1 cellular context compared by ENCODE assay signal in the genomic region with DNA sequence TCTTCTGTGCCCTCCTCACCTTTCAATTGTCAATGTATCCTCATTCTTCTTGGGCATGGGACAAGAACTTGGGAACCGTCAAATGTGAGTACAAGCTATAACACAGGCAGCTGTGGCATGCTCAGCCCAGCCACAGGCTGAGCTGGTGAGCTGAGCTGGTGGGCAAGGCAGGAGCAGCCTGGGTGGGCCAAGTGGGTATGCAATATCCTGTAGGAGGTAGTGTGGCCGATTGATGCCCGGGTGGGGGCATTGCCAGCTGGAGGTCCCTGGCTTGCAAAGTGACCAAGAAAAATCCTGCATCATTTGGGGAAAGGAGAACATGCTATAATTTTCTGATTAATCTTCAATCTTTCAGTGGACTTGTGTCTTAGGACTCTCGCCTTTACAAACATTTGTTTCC.
TF ChIP-seq lines count a peak whose summit lies in the region.

No MANE protein-coding gene starts in this region.

TF ChIP-seq in GM23338, 12 proteins besides CTCF, POLR2A, EP300 and RAD21 (continued from another document):
- TF ChIP-seq, protein P1, sequence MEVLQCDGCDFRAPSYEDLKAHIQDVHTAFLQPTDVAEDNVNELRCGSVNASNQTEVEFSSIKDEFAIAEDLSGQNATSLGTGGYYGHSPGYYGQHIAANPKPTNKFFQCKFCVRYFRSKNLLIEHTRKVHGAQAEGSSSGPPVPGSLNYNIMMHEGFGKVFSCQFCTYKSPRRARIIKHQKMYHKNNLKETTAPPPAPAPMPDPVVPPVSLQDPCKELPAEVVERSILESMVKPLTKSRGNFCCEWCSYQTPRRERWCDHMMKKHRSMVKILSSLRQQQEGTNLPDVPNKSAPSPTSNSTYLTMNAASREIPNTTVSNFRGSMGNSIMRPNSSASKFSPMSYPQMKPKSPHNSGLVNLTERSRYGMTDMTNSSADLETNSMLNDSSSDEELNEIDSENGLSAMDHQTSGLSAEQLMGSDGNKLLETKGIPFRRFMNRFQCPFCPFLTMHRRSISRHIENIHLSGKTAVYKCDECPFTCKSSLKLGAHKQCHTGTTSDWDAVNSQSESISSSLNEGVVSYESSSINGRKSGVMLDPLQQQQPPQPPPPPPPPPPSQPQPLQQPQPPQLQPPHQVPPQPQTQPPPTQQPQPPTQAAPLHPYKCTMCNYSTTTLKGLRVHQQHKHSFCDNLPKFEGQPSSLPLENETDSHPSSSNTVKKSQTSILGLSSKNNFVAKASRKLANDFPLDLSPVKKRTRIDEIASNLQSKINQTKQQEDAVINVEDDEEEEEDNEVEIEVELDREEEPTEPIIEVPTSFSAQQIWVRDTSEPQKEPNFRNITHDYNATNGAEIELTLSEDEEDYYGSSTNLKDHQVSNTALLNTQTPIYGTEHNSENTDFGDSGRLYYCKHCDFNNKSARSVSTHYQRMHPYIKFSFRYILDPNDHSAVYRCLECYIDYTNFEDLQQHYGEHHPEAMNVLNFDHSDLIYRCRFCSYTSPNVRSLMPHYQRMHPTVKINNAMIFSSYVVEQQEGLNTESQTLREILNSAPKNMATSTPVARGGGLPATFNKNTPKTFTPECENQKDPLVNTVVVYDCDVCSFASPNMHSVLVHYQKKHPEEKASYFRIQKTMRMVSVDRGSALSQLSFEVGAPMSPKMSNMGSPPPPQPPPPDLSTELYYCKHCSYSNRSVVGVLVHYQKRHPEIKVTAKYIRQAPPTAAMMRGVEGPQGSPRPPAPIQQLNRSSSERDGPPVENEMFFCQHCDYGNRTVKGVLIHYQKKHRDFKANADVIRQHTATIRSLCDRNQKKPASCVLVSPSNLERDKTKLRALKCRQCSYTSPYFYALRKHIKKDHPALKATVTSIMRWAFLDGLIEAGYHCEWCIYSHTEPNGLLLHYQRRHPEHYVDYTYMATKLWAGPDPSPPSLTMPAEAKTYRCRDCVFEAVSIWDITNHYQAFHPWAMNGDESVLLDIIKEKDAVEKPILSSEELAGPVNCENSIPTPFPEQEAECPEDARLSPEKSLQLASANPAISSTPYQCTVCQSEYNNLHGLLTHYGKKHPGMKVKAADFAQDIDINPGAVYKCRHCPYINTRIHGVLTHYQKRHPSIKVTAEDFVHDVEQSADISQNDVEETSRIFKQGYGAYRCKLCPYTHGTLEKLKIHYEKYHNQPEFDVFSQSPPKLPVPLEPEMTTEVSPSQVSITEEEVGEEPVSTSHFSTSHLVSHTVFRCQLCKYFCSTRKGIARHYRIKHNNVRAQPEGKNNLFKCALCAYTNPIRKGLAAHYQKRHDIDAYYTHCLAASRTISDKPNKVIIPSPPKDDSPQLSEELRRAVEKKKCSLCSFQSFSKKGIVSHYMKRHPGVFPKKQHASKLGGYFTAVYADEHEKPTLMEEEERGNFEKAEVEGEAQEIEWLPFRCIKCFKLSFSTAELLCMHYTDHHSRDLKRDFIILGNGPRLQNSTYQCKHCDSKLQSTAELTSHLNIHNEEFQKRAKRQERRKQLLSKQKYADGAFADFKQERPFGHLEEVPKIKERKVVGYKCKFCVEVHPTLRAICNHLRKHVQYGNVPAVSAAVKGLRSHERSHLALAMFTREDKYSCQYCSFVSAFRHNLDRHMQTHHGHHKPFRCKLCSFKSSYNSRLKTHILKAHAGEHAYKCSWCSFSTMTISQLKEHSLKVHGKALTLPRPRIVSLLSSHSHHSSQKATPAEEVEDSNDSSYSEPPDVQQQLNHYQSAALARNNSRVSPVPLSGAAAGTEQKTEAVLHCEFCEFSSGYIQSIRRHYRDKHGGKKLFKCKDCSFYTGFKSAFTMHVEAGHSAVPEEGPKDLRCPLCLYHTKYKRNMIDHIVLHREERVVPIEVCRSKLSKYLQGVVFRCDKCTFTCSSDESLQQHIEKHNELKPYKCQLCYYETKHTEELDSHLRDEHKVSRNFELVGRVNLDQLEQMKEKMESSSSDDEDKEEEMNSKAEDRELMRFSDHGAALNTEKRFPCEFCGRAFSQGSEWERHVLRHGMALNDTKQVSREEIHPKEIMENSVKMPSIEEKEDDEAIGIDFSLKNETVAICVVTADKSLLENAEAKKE (CRISPR knock-in tag; IDR thresholded peaks at IDR 0.05): no peak
- TF ChIP-seq ZNF114 (CRISPR knock-in tag; IDR thresholded peaks at IDR 0.05): no peak
- no peak for TF ChIP-seq POLR2AphosphoS5 (IDR thresholded peaks at IDR 0.05; ENCODE audit: low read depth)
- TF ChIP-seq ZNF331 (CRISPR knock-in tag; IDR thresholded peaks at IDR 0.05; ENCODE audit: low read depth): no peak
- TF ChIP-seq, protein P2, sequence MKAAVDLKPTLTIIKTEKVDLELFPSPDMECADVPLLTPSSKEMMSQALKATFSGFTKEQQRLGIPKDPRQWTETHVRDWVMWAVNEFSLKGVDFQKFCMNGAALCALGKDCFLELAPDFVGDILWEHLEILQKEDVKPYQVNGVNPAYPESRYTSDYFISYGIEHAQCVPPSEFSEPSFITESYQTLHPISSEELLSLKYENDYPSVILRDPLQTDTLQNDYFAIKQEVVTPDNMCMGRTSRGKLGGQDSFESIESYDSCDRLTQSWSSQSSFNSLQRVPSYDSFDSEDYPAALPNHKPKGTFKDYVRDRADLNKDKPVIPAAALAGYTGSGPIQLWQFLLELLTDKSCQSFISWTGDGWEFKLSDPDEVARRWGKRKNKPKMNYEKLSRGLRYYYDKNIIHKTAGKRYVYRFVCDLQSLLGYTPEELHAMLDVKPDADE (IDR thresholded peaks at IDR 0.05): no peak
- no peak for TF ChIP-seq CREB1 (CRISPR knock-in tag; IDR thresholded peaks at IDR 0.05; ENCODE audit: low read depth)
- TF ChIP-seq EZH2phosphoT487 (IDR thresholded peaks at IDR 0.05; ENCODE audit: unreplicated experiment): no peak
- TF ChIP-seq STAT1 (IDR thresholded peaks at IDR 0.05; ENCODE audit: unreplicated experiment): no peak
- TF ChIP-seq EZH2 (IDR thresholded peaks at IDR 0.05; ENCODE audit: low read depth, unreplicated experiment): no peak
- TF ChIP-seq JUNB (IDR thresholded peaks at IDR 0.05; ENCODE audit: unreplicated experiment): no peak
- no peak for TF ChIP-seq NANOG (IDR thresholded peaks at IDR 0.05; ENCODE audit: borderline replicate concordance)
